Comparison of ENCODE assay signal across 19 cellular contexts in the genomic region with DNA sequence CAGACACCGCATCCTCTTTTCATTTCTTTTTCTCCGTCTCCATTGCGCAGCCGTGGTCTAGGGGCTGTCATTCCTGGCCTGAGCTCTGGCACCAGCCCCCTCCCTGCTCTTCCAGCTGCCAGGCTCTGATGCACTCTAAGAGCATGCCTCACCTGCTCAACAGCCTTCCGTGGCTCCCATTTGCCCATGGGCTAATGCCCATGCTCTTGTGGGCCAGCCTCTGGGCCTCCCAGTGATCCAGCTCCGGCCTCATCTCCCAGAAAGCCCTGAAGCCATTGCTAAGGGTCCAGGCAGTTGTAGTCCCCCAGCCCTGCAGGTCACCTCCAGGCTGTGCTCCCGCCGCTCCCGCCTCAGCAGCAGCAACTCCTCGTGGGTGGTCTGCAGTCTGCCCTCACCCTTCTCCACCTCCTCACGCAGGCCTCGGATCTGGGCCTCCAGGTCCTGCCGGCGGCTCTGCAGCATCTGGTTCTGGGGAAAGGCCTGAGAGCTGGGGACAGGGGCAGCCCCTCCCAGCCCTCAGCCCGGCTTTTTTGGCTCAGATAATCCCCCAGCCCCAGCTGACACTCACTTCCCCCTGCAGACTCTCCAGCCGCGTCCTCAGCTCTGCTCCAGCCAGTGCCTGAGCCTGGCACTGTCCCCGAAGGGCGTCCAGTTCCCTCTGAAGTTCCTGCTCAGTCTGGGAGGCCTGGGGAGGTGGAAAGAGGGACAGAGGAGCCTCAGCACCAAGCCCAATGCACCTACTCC. TPM values are rescaled to one million over a fixed set of nuclear protein-coding genes. Genes with fewer than 3 reads are reported as not detected.
DNase-seq lines count a peak whose midpoint lies in the region; ATAC-seq and TF ChIP-seq lines count a peak whose summit lies in the region.
"Had no signal": no experiment of that assay in that cellular context is flagged by ENCODE, and none has a peak within 500 bp of the region (broad histone marks: within the 10 kb centered on the region; RNA-seq: fewer than 3 reads in every experiment).

No MANE protein-coding gene starts in this region.

- H3K27me3 ChIP-seq in CD4-positive, alpha-beta memory T cell (ENCODE audit: insufficient read depth, low read length) = peaks cover 13% of the 10 kb centered on the region
- H3K27me3 ChIP-seq in MG63 (peaks cover 28% of the 10 kb centered on the region), gastrocnemius medialis (peaks cover 41 to 58% (median 49%) of the 10 kb centered on the region in 3 donors)

- POLR2A ChIA-PET in CD4-positive, alpha-beta memory T cell (lab: Charles Lee; ENCODE audit: partially characterized antibody) = interaction anchor here (0.6 to 5.4 kb wide), 11 partner anchors 9 to 414 kb away, joined by 3 to 37 read pairs (median 4); a partner anchor contains a TSS

- no peak for TF ChIP-seq POLR2A in gastrocnemius medialis (IDR thresholded peaks at IDR 0.05)

- H3K27ac Mint-ChIP-seq in CD4-positive, alpha-beta memory T cell = peak overlapping the region in 1 of 7 donors; percentile 81
- peak overlapping the region; percentile 61 for H3K27ac Mint-ChIP-seq in activated T-helper 1 cell treated with anti-CD3 and anti-CD28 coated beads, Interleukin-12 subunit alpha, Interleukin-12 subunit beta, Interleukin-2, Interleukin-4 antibody, amounts not matched to agents 30 ng/mL and 10 ng/mL and 1 ng/mL, durations not matched to agents 14 hours and 24 hours and 36 hours
- H3K27ac Mint-ChIP-seq in memory B cell = peak overlapping the region; percentile 4

- in situ Hi-C loops in gastrocnemius medialis (cut with MboI; ENCODE audit: low sequenced_read_pairs in 4 of 4) = no loop called here

- H3K4me3 Mint-ChIP-seq in CD4-positive, alpha-beta memory T cell = peak overlapping the region; percentile 49 to 88 (median 74)
- peak overlapping the region; percentile 60 for H3K4me3 Mint-ChIP-seq in activated T-helper 1 cell treated with anti-CD3 and anti-CD28 coated beads, Interleukin-12 subunit alpha, Interleukin-12 subunit beta, Interleukin-2, Interleukin-4 antibody, amounts not matched to agents 30 ng/mL and 10 ng/mL and 1 ng/mL, durations not matched to agents 14 hours and 24 hours and 36 hours
- peak overlapping the region; percentile 0 for H3K4me3 Mint-ChIP-seq in memory B cell

- peaks cover 0 to 3% (median 0%) of the 10 kb centered on the region in 8 donors for H3K9me3 Mint-ChIP-seq in CD4-positive, alpha-beta memory T cell
- H3K9me3 Mint-ChIP-seq in activated T-helper 1 cell treated with anti-CD3 and anti-CD28 coated beads, Interleukin-12 subunit alpha, Interleukin-12 subunit beta, Interleukin-2, Interleukin-4 antibody, amounts not matched to agents 30 ng/mL and 10 ng/mL and 1 ng/mL, durations not matched to agents 14 hours and 24 hours and 36 hours = no peaks in the 10 kb centered on the region
- no peaks in the 10 kb centered on the region for H3K9me3 Mint-ChIP-seq in memory B cell

- peaks cover 20% of the 10 kb centered on the region for H3K36me3 ChIP-seq in CD4-positive, alpha-beta memory T cell (ENCODE audit: insufficient read depth, low read length)
- H3K36me3 ChIP-seq in MG63 = peaks cover 22% of the 10 kb centered on the region
- peaks cover 0 to 19% of the 10 kb centered on the region in 2 donors for H3K36me3 ChIP-seq in gastrocnemius medialis

- H3K36me3 Mint-ChIP-seq in CD4-positive, alpha-beta memory T cell = peaks cover 0 to 10% of the 10 kb centered on the region in 2 donors
- H3K36me3 Mint-ChIP-seq in activated T-helper 1 cell treated with anti-CD3 and anti-CD28 coated beads, Interleukin-12 subunit alpha, Interleukin-12 subunit beta, Interleukin-2, Interleukin-4 antibody, amounts not matched to agents 30 ng/mL and 10 ng/mL and 1 ng/mL, durations not matched to agents 14 hours and 24 hours and 36 hours (ENCODE audit: low read depth) = peaks cover 16% of the 10 kb centered on the region
- peaks cover 8% of the 10 kb centered on the region for H3K36me3 Mint-ChIP-seq in memory B cell

- DNase-seq in NCI-H82 (lab: John Stamatoyannopoulos, UW) (peak; percentile 50), NCI-H82 treated with DMSO at 0.1 percent for 48 hours (lab: John Stamatoyannopoulos, UW; ENCODE audit: unreplicated experiment) (no peak), memory B cell (ENCODE audit: low spot score in 2 of 2) (no peak), MG63 (no peak), Ammon's horn (ENCODE audit: low spot score) (no peak), gastrocnemius medialis (no peak)
- DNase-seq in CD4-positive, alpha-beta memory T cell = no peak
- DNase-seq in activated T-helper 1 cell treated with anti-CD3 and anti-CD28 coated beads, Interleukin-12 subunit alpha, Interleukin-12 subunit beta, Interleukin-2, Interleukin-4 antibody, amounts not matched to agents 30 ng/mL and 10 ng/mL and 1 ng/mL, durations not matched to agents 14 hours and 24 hours and 36 hours (ENCODE audit: low spot score) = no peak
- DNase-seq: activated T-cell treated with anti-CD3 and anti-CD28 coated beads for 4 hours, Kasumi-1, NCI-H2171 had no signal

- TF ChIP-seq CTCF in gastrocnemius medialis (IDR thresholded peaks at IDR 0.05 in 4 of 5, conservative IDR thresholded peaks at IDR 0.05 in 1 of 5) = no peak

- H3K27me3 Mint-ChIP-seq in CD4-positive, alpha-beta memory T cell = peaks cover 22 to 27% of the 10 kb centered on the region in 2 donors
- peaks cover 41% of the 10 kb centered on the region for H3K27me3 Mint-ChIP-seq in activated T-helper 1 cell treated with anti-CD3 and anti-CD28 coated beads, Interleukin-12 subunit alpha, Interleukin-12 subunit beta, Interleukin-2, Interleukin-4 antibody, amounts not matched to agents 30 ng/mL and 10 ng/mL and 1 ng/mL, durations not matched to agents 14 hours and 24 hours and 36 hours (ENCODE audit: insufficient read depth)
- peaks cover 41% of the 10 kb centered on the region for H3K27me3 Mint-ChIP-seq in memory B cell

- ATAC-seq in memory B cell (ENCODE audit: low read depth) (no peak), gastrocnemius medialis (no peak)

- no peaks in the 10 kb centered on the region for H3K9me3 ChIP-seq in CD4-positive, alpha-beta memory T cell (ENCODE audit: control insufficient read depth in 1 of 2, low read length in 2 of 2)
- H3K9me3 ChIP-seq in MG63 (no peaks in the 10 kb centered on the region), gastrocnemius medialis (no peaks in the 10 kb centered on the region)
- H3K9me3 ChIP-seq: upper lobe of left lung had no signal

- no peak overlapping the region for H3K27ac ChIP-seq in CD4-positive, alpha-beta memory T cell (ENCODE audit: low read depth, low read length)
- H3K27ac ChIP-seq in gastrocnemius medialis = no peak overlapping the region
- H3K27ac ChIP-seq: 22Rv1, coronary artery, GM23248, upper lobe of left lung had no signal

- CTCF ChIA-PET in CD4-positive, alpha-beta memory T cell (lab: Charles Lee; ENCODE audit: partially characterized antibody) = interaction anchor here (0.6 to 18.6 kb wide), 15 partner anchors 9 to 311 kb away, joined by 3 to 444 read pairs (median 7); a partner anchor contains a TSS

- intact Hi-C loops in CD4-positive, alpha-beta memory T cell (cut with micrococcal nuclease) = loop anchor here (2.0 kb wide), 1 partner anchor 71 kb away; no protein-coding TSS in a partner anchor
- intact Hi-C loops in activated T-helper 1 cell treated with anti-CD3 and anti-CD28 coated beads, Interleukin-12 subunit alpha, Interleukin-12 subunit beta, Interleukin-2, Interleukin-4 antibody, amounts not matched to agents 30 ng/mL and 10 ng/mL and 1 ng/mL, durations not matched to agents 14 hours and 24 hours and 36 hours (cut with micrococcal nuclease) = no loop called here
- intact Hi-C loops in gastrocnemius medialis (cut with DNase I; ENCODE audit: low total_unique reads) = no loop called here

- peaks cover 25% of the 10 kb centered on the region for H3K4me1 ChIP-seq in CD4-positive, alpha-beta memory T cell (ENCODE audit: insufficient read depth, low read length)
- peaks cover 0 to 10% of the 10 kb centered on the region in 2 donors for H3K4me1 ChIP-seq in gastrocnemius medialis

- peak overlapping the region in 1 of 2 donors; percentile 41 for H3K4me3 ChIP-seq in CD4-positive, alpha-beta memory T cell (ENCODE audit: low read length in 2 of 2)
- no peak overlapping the region for H3K4me3 ChIP-seq in MG63
- H3K4me3 ChIP-seq in gastrocnemius medialis = no peak overlapping the region

- H3K4me1 Mint-ChIP-seq in CD4-positive, alpha-beta memory T cell = peaks cover 11 to 32% (median 19%) of the 10 kb centered on the region in 4 donors
- peaks cover 30% of the 10 kb centered on the region for H3K4me1 Mint-ChIP-seq in activated T-helper 1 cell treated with anti-CD3 and anti-CD28 coated beads, Interleukin-12 subunit alpha, Interleukin-12 subunit beta, Interleukin-2, Interleukin-4 antibody, amounts not matched to agents 30 ng/mL and 10 ng/mL and 1 ng/mL, durations not matched to agents 14 hours and 24 hours and 36 hours (ENCODE audit: low read depth)
- peaks cover 17% of the 10 kb centered on the region for H3K4me1 Mint-ChIP-seq in memory B cell

RNA-seq across cellular contexts. Expression of a gene that starts 6.4 kb away (rescaled TPM):
- total RNA-seq in CD4-positive, alpha-beta memory T cell = not detected
- polyA plus RNA-seq in CD4-positive, alpha-beta memory T cell = not detected
- 0.20 TPM in 1 of 2 replicates, not detected in the other for total RNA-seq in activated T-helper 1 cell treated with anti-CD3 and anti-CD28 coated beads, Interleukin-12 subunit alpha, Interleukin-12 subunit beta, Interleukin-2, Interleukin-4 antibody, amounts not matched to agents 30 ng/mL and 10 ng/mL and 1 ng/mL, durations not matched to agents 14 hours and 24 hours and 36 hours
- total RNA-seq in MG63 (2014; rRNA removed; shearing (Covaris generic); ENCODE audit: low replicate concordance) = not detected in 2 replicates
- under 1 TPM in 1 of 4 donors, not detected in 3; 0.32 TPM for total RNA-seq in gastrocnemius medialis
- total RNA-seq: myocyte had no signal

RNA-seq across cellular contexts. Expression of a gene that starts 6.5 kb away (rescaled TPM):
- 10 to 100 TPM; 18.4 to 22.5 TPM for total RNA-seq in CD4-positive, alpha-beta memory T cell
- polyA plus RNA-seq in CD4-positive, alpha-beta memory T cell = 10 to 100 TPM; 41.4 to 48.8 TPM
- 48.3 and 49.0 TPM in 2 replicates for total RNA-seq in activated T-helper 1 cell treated with anti-CD3 and anti-CD28 coated beads, Interleukin-12 subunit alpha, Interleukin-12 subunit beta, Interleukin-2, Interleukin-4 antibody, amounts not matched to agents 30 ng/mL and 10 ng/mL and 1 ng/mL, durations not matched to agents 14 hours and 24 hours and 36 hours
- total RNA-seq in MG63 (2014; rRNA removed; shearing (Covaris generic); ENCODE audit: low replicate concordance) = 63.2 and 118 TPM in 2 replicates
- total RNA-seq in gastrocnemius medialis = 10 to 100 TPM; 15.0 to 31.1 (median 21.5) TPM

RNA-seq across cellular contexts. Expression of a gene that starts 6.6 kb away (rescaled TPM):
- 10 to 100 TPM; 16.0 to 18.0 TPM for total RNA-seq in CD4-positive, alpha-beta memory T cell
- polyA plus RNA-seq in CD4-positive, alpha-beta memory T cell = 10 to 100 TPM; 18.5 to 23.8 TPM
- total RNA-seq in activated T-helper 1 cell treated with anti-CD3 and anti-CD28 coated beads, Interleukin-12 subunit alpha, Interleukin-12 subunit beta, Interleukin-2, Interleukin-4 antibody, amounts not matched to agents 30 ng/mL and 10 ng/mL and 1 ng/mL, durations not matched to agents 14 hours and 24 hours and 36 hours = 30.0 and 30.9 TPM in 2 replicates
- total RNA-seq in MG63 (2014; rRNA removed; shearing (Covaris generic); ENCODE audit: low replicate concordance) = 2.9 and 60.7 TPM in 2 replicates
- total RNA-seq in gastrocnemius medialis = 100 to 1,000 TPM in 1 of 4 donors, 10 to 100 TPM in 3; 41.8 to 124 (median 66.9) TPM

RNA-seq across cellular contexts. Expression of a gene that starts 10.1 kb away (rescaled TPM):
- 1 to 10 TPM in 1 of 2 experiments, under 1 TPM in 1; 0.73 to 1.0 TPM for total RNA-seq in CD4-positive, alpha-beta memory T cell
- polyA plus RNA-seq in CD4-positive, alpha-beta memory T cell = under 1 TPM; 0.33 to 0.44 TPM
- 4.9 and 5.5 TPM in 2 replicates for total RNA-seq in activated T-helper 1 cell treated with anti-CD3 and anti-CD28 coated beads, Interleukin-12 subunit alpha, Interleukin-12 subunit beta, Interleukin-2, Interleukin-4 antibody, amounts not matched to agents 30 ng/mL and 10 ng/mL and 1 ng/mL, durations not matched to agents 14 hours and 24 hours and 36 hours
- 541 and 602 TPM in 2 replicates for total RNA-seq in MG63 (2014; rRNA removed; shearing (Covaris generic); ENCODE audit: low replicate concordance)
- total RNA-seq in gastrocnemius medialis = 100 to 1,000 TPM in 2 of 4 donors, 10 to 100 TPM in 2; 34.0 to 161 (median 85.5) TPM

RNA-seq across cellular contexts. Expression of a gene that starts 12.3 kb away (rescaled TPM):
- not detected for total RNA-seq in CD4-positive, alpha-beta memory T cell
- polyA plus RNA-seq in CD4-positive, alpha-beta memory T cell = not detected
- total RNA-seq in activated T-helper 1 cell treated with anti-CD3 and anti-CD28 coated beads, Interleukin-12 subunit alpha, Interleukin-12 subunit beta, Interleukin-2, Interleukin-4 antibody, amounts not matched to agents 30 ng/mL and 10 ng/mL and 1 ng/mL, durations not matched to agents 14 hours and 24 hours and 36 hours = not detected in 2 replicates
- total RNA-seq in MG63 (2014; rRNA removed; shearing (Covaris generic); ENCODE audit: low replicate concordance) = not detected in 2 replicates
- under 1 TPM in 1 of 4 donors, not detected in 3; 0.55 TPM for total RNA-seq in gastrocnemius medialis
- total RNA-seq: aorta, GM23248, myocyte, RPMI7951 had no signal
- polyA plus RNA-seq: aorta, liver had no signal

Comparison
In these comparisons a context has a peak if more than half of its experiments do, and no peak if none do; other contexts are left out.
1. H3K4me3 Mint-ChIP-seq: peak in every context shown above with its lines; median percentile 74 in CD4-positive, alpha-beta memory T cell; 60 in activated T-helper 1 cell treated with anti-CD3 and anti-CD28 coated beads, Interleukin-12 subunit alpha, Interleukin-12 subunit beta, Interleukin-2, Interleukin-4 antibody, amounts not matched to agents 30 ng/mL and 10 ng/mL and 1 ng/mL, durations not matched to agents 14 hours and 24 hours and 36 hours; 0 in memory B cell.